Comparison of ENCODE assay signal across 1 cellular context in the genomic region with DNA sequence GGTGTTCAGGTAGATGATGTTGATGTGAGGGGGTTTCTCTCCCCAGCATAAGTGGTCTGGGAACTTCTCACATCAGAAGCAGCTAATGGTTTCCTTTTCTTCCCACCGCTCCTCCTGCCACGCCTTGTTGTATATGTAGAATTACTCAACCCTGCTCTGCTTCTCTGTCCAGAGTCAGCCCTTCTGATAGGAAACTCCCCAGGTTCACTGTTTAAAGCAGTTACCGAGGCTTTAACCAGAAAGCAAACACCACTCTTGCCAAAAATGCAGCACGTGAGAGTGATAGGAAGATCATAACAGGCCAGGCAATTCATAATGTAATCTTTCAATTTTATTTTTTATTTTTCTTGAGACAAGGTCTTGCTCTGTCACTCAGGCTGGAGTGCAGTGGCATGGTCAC.
TF ChIP-seq lines count a peak whose summit lies in the region.

No MANE protein-coding gene starts in this region.

TF ChIP-seq in GM12878, 131 proteins besides CTCF, POLR2A, EP300 and RAD21:
- TF ChIP-seq, protein P1, sequence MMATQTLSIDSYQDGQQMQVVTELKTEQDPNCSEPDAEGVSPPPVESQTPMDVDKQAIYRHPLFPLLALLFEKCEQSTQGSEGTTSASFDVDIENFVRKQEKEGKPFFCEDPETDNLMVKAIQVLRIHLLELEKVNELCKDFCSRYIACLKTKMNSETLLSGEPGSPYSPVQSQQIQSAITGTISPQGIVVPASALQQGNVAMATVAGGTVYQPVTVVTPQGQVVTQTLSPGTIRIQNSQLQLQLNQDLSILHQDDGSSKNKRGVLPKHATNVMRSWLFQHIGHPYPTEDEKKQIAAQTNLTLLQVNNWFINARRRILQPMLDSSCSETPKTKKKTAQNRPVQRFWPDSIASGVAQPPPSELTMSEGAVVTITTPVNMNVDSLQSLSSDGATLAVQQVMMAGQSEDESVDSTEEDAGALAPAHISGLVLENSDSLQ (IDR thresholded peaks at IDR 0.05): peak; percentile 41; the same call in 1 of the 2 replicates
- TF ChIP-seq, protein P2, sequence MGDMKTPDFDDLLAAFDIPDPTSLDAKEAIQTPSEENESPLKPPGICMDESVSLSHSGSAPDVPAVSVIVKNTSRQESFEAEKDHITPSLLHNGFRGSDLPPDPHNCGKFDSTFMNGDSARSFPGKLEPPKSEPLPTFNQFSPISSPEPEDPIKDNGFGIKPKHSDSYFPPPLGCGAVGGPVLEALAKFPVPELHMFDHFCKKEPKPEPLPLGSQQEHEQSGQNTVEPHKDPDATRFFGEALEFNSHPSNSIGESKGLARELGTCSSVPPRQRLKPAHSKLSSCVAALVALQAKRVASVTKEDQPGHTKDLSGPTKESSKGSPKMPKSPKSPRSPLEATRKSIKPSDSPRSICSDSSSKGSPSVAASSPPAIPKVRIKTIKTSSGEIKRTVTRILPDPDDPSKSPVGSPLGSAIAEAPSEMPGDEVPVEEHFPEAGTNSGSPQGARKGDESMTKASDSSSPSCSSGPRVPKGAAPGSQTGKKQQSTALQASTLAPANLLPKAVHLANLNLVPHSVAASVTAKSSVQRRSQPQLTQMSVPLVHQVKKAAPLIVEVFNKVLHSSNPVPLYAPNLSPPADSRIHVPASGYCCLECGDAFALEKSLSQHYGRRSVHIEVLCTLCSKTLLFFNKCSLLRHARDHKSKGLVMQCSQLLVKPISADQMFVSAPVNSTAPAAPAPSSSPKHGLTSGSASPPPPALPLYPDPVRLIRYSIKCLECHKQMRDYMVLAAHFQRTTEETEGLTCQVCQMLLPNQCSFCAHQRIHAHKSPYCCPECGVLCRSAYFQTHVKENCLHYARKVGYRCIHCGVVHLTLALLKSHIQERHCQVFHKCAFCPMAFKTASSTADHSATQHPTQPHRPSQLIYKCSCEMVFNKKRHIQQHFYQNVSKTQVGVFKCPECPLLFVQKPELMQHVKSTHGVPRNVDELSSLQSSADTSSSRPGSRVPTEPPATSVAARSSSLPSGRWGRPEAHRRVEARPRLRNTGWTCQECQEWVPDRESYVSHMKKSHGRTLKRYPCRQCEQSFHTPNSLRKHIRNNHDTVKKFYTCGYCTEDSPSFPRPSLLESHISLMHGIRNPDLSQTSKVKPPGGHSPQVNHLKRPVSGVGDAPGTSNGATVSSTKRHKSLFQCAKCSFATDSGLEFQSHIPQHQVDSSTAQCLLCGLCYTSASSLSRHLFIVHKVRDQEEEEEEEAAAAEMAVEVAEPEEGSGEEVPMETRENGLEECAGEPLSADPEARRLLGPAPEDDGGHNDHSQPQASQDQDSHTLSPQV (IDR thresholded peaks at IDR 0.05): no peak
